In genomic region chr6:90159452-90159851, GRCh38 we compare ENCODE assay signal across 22 cellular contexts.
DNase-seq lines count a peak whose midpoint lies in the region; ATAC-seq and TF ChIP-seq lines count a peak whose summit lies in the region.
"Had no signal": no experiment of that assay in that cellular context is flagged by ENCODE, and none has a peak within 500 bp of the region (broad histone marks: within the 10 kb centered on the region; RNA-seq: fewer than 3 reads in every experiment).

No MANE protein-coding gene starts in this region.

- intact Hi-C loops in A673 (cut with micrococcal nuclease; ENCODE audit: unreplicated experiment) (loop anchor here (5.0 kb wide), 1 partner anchor 182 kb away; no protein-coding TSS in a partner anchor), left colon (cut with DNase I, micrococcal nuclease) (no loop called here)
- intact Hi-C loops in activated CD4-positive, alpha-beta memory T cell treated with anti-CD3 and anti-CD28 coated beads for 36 hours (cut with micrococcal nuclease), result loop anchor here (5.0 kb wide), 1 partner anchor 33 kb away; no protein-coding TSS in a partner anchor

- no peaks in the 10 kb centered on the region for H3K9me2 ChIP-seq in DOHH2 (replicated peaks; ENCODE audit: control insufficient read depth, low read length)

- H3F3A ChIP-seq in DOHH2 (ENCODE audit: control insufficient read depth, insufficient read depth), result peaks cover 39% of the 10 kb centered on the region

- peak overlapping the region; percentile 91 for H3K27ac Mint-ChIP-seq in activated naive CD8-positive, alpha-beta T cell treated with anti-CD3 and anti-CD28 coated beads, Interleukin-2, amount 50 U/mL, for 24 hours
- no peak overlapping the region for H3K27ac Mint-ChIP-seq in activated CD4-positive, alpha-beta memory T cell treated with anti-CD3 and anti-CD28 coated beads for 36 hours
- H3K27ac Mint-ChIP-seq: activated T-helper 17 cell treated with anti-CD3 and anti-CD28 coated beads, Interleukin-2, amount 50 U/mL, for 72 hours; CD14-positive monocyte had no signal

- POLR2A ChIA-PET in A673 (lab: Charles Lee; ENCODE audit: low non-redundant PET), result no interaction called here
- POLR2A ChIA-PET in activated CD4-positive, alpha-beta memory T cell treated with anti-CD3 and anti-CD28 coated beads for 36 hours (lab: Charles Lee), result no interaction called here

- H3K36me3 Mint-ChIP-seq in activated naive CD8-positive, alpha-beta T cell treated with anti-CD3 and anti-CD28 coated beads, Interleukin-2, amount 50 U/mL, for 24 hours (ENCODE audit: low read depth), result peaks cover 35% of the 10 kb centered on the region
- peaks cover 6% of the 10 kb centered on the region for H3K36me3 Mint-ChIP-seq in activated CD4-positive, alpha-beta memory T cell treated with anti-CD3 and anti-CD28 coated beads for 36 hours
- H3K36me3 Mint-ChIP-seq: neural progenitor cell had no signal

- BruUV-seq in A673 (replicated peaks; lab: Mats Ljungman, UMichigan), result no TSS peak

- peaks cover 98% of the 10 kb centered on the region for H3K79me2 ChIP-seq in DOHH2 (ENCODE audit: control insufficient read depth, low read length)

- H3K27me3 ChIP-seq in A673 (replicated peaks; ENCODE audit: insufficient read depth, low read depth, low read length, poor library complexity) (no peaks in the 10 kb centered on the region), DOHH2 (ENCODE audit: control insufficient read depth, low read length) (no peaks in the 10 kb centered on the region)
- H3K27me3 ChIP-seq: left lung, neural progenitor cell, sigmoid colon, tibial artery had no signal

- DNase-seq in A673 (ENCODE audit: low spot score) (peak; percentile 93), middle frontal gyrus (ENCODE audit: extremely low spot score, low spot score) (no peak), left colon (no peak)
- DNase-seq in activated naive CD8-positive, alpha-beta T cell treated with anti-CD3 and anti-CD28 coated beads, Interleukin-2, amount 50 U/mL, for 24 hours, result no peak
- no peak for DNase-seq in activated CD4-positive, alpha-beta memory T cell treated with anti-CD3 and anti-CD28 coated beads for 36 hours
- DNase-seq: activated CD4-positive, CD25-positive, alpha-beta regulatory T cell; cortex of kidney; GDM1; left lung; NCI-H1417 treated with DMSO at 0.1 percent for 48 hours; NCI-H2171 treated with DMSO at 0.1 percent for 48 hours; sigmoid colon; T1000; tibial artery had no signal

- H3K27me3 Mint-ChIP-seq in activated naive CD8-positive, alpha-beta T cell treated with anti-CD3 and anti-CD28 coated beads, Interleukin-2, amount 50 U/mL, for 24 hours, result no peaks in the 10 kb centered on the region
- H3K27me3 Mint-ChIP-seq in activated CD4-positive, alpha-beta memory T cell treated with anti-CD3 and anti-CD28 coated beads for 36 hours, result no peaks in the 10 kb centered on the region
- H3K27me3 Mint-ChIP-seq: activated T-helper 17 cell treated with anti-CD3 and anti-CD28 coated beads, Interleukin-2, amount 50 U/mL, for 72 hours had no signal

- no peaks in the 10 kb centered on the region for H3K9me3 ChIP-seq in A673 (ENCODE audit: low read depth, low read length, poor library complexity, severe bottlenecking)
- no peaks in the 10 kb centered on the region for H3K9me3 ChIP-seq in DOHH2 (ENCODE audit: control insufficient read depth, insufficient read depth, low read length)
- no peaks in the 10 kb centered on the region for H3K9me3 ChIP-seq in mesodermal cell (ENCODE audit: control insufficient read depth, low read length)
- H3K9me3 ChIP-seq: left lung, sigmoid colon, tibial artery had no signal

- 0 out of 2 replicates have a peak overlapping the region, but pooled peaks have one; percentile 11 for H3K4me2 ChIP-seq in DOHH2 (ENCODE audit: low read length)

- peak overlapping the region; percentile 12 for H3K4me3 Mint-ChIP-seq in activated naive CD8-positive, alpha-beta T cell treated with anti-CD3 and anti-CD28 coated beads, Interleukin-2, amount 50 U/mL, for 24 hours
- H3K4me3 Mint-ChIP-seq in activated CD4-positive, alpha-beta memory T cell treated with anti-CD3 and anti-CD28 coated beads for 36 hours, result no peak overlapping the region
- H3K4me3 Mint-ChIP-seq: activated T-helper 17 cell treated with anti-CD3 and anti-CD28 coated beads, Interleukin-2, amount 50 U/mL, for 72 hours; CD14-positive monocyte; neural progenitor cell had no signal

- no peak for ATAC-seq in activated naive CD8-positive, alpha-beta T cell treated with anti-CD3 and anti-CD28 coated beads, Interleukin-2, amount 50 U/mL, for 24 hours
- ATAC-seq in HG03457 (IDR thresholded peaks at IDR 0.05; ENCODE audit: unreplicated experiment), result no peak
- no peak for ATAC-seq in left colon
- ATAC-seq: activated T-helper 17 cell treated with anti-CD3 and anti-CD28 coated beads, Interleukin-2, amount 50 U/mL, for 72 hours; HepG2; left lung had no signal

- H3K4me1 Mint-ChIP-seq in activated naive CD8-positive, alpha-beta T cell treated with anti-CD3 and anti-CD28 coated beads, Interleukin-2, amount 50 U/mL, for 24 hours, result peaks cover 92% of the 10 kb centered on the region
- peaks cover 57% of the 10 kb centered on the region for H3K4me1 Mint-ChIP-seq in activated CD4-positive, alpha-beta memory T cell treated with anti-CD3 and anti-CD28 coated beads for 36 hours (ENCODE audit: low read depth)

- no peak for TF ChIP-seq CTCF in A673 (conservative IDR thresholded peaks at IDR 0.05; ENCODE audit: low read depth, low read length)
- TF ChIP-seq CTCF in DOHH2 (IDR thresholded peaks at IDR 0.05; ENCODE audit: low read depth, low read length, poor library complexity, severe bottlenecking), result no peak

- peak overlapping the region; percentile 76 for H3K27ac ChIP-seq in A673 (ENCODE audit: low read depth, low read length, poor library complexity, severe bottlenecking)
- no peak overlapping the region for H3K27ac ChIP-seq in DOHH2 (ENCODE audit: low read depth, low read length)
- peak overlapping the region; percentile 43 for H3K27ac ChIP-seq in mesodermal cell (ENCODE audit: low read depth, low read length, severe bottlenecking)
- H3K27ac ChIP-seq: HL-60, left lung, neural progenitor cell had no signal

- H3K36me3 ChIP-seq in A673 (ENCODE audit: insufficient read depth, low read length, poor library complexity, severe bottlenecking), result no peaks in the 10 kb centered on the region
- H3K36me3 ChIP-seq in DOHH2 (ENCODE audit: control insufficient read depth, low read length), result peaks cover 90% of the 10 kb centered on the region
- no peaks in the 10 kb centered on the region for H3K36me3 ChIP-seq in mesodermal cell (ENCODE audit: control insufficient read depth, insufficient read depth, low read length)
- H3K36me3 ChIP-seq: left lung, neural progenitor cell, sigmoid colon, tibial artery had no signal

- H3K4me1 ChIP-seq in A673 (ENCODE audit: insufficient read depth, low read length, poor library complexity, severe bottlenecking) (peaks cover 25% of the 10 kb centered on the region), DOHH2 (ENCODE audit: control insufficient read depth, low read length) (peaks cover 92% of the 10 kb centered on the region), mesodermal cell (ENCODE audit: control insufficient read depth, insufficient read depth, low read length, poor library complexity, severe bottlenecking) (peaks cover 10% of the 10 kb centered on the region)

- WGBS in mesodermal cell (ENCODE audit: insufficient coverage in 2 of 2), 2 experiments, result 100% methylated on average over 1 of the region's 2 CpGs; no CpG with 5 or more reads in 1 of the 2 experiments

- peak overlapping the region; percentile 11 for H3K4me3 ChIP-seq in A673 (ENCODE audit: low read depth, low read length, poor library complexity, severe bottlenecking)
- no peak overlapping the region for H3K4me3 ChIP-seq in DOHH2 (ENCODE audit: low read length)
- no peak overlapping the region for H3K4me3 ChIP-seq in mesodermal cell (ENCODE audit: extremely low read depth, insufficient read depth, low read length, poor library complexity, severe bottlenecking)
- H3K4me3 ChIP-seq: left lung, neural progenitor cell, sigmoid colon, tibial artery had no signal

- H3K9me3 Mint-ChIP-seq in activated naive CD8-positive, alpha-beta T cell treated with anti-CD3 and anti-CD28 coated beads, Interleukin-2, amount 50 U/mL, for 24 hours, result no peaks in the 10 kb centered on the region
- H3K9me3 Mint-ChIP-seq in activated CD4-positive, alpha-beta memory T cell treated with anti-CD3 and anti-CD28 coated beads for 36 hours, result no peaks in the 10 kb centered on the region
- H3K9me3 Mint-ChIP-seq: activated T-helper 17 cell treated with anti-CD3 and anti-CD28 coated beads, Interleukin-2, amount 50 U/mL, for 72 hours had no signal

- CTCF ChIA-PET in A673 (lab: Charles Lee), result interaction anchor here (1.0 kb wide), 1 partner anchor 219 kb away, joined by 3 read pairs; no protein-coding TSS in a partner anchor
- CTCF ChIA-PET in activated CD4-positive, alpha-beta memory T cell treated with anti-CD3 and anti-CD28 coated beads for 36 hours (lab: Charles Lee), result no interaction called here

- peaks cover 57% of the 10 kb centered on the region for H4K20me1 ChIP-seq in DOHH2 (ENCODE audit: control insufficient read depth, insufficient read depth, low read depth, low read length)

Comparison
In these comparisons a context has a peak if more than half of its experiments do, and no peak if none do; other contexts are left out.
1. intact Hi-C loops: an anchor here in A673 (5.0 kb wide) and activated CD4-positive, alpha-beta memory T cell treated with anti-CD3 and anti-CD28 coated beads for 36 hours (5.0 kb wide); none called in left colon.